ENCODE assay signal across 10 cellular contexts in genomic region chr9:123562844-123563346, GRCh38.
DNase-seq lines count a peak whose midpoint lies in the region; ATAC-seq and TF ChIP-seq lines count a peak whose summit lies in the region.
"Had no signal": no experiment of that assay in that cellular context is flagged by ENCODE, and none has a peak within 500 bp of the region (broad histone marks: within the 10 kb centered on the region; RNA-seq: fewer than 3 reads in every experiment).

No MANE protein-coding gene starts in this region.

- ATAC-seq in HG03103 (IDR thresholded peaks at IDR 0.05; ENCODE audit: low read depth, unreplicated experiment): peak; percentile 54
- peak; percentile 89 to 97 for ATAC-seq in natural killer cell treated with Interleukin-12 subunit alpha and Interleukin-12 subunit beta and Interleukin-15 and Interleukin-18, amount 100 ng/mL, for 72 hours

- no peak overlapping the region for H3K27ac Mint-ChIP-seq in natural killer cell treated with Interleukin-12 subunit alpha and Interleukin-12 subunit beta and Interleukin-15 and Interleukin-18, amount 100 ng/mL, for 72 hours

- no peaks in the 10 kb centered on the region for H3K36me3 Mint-ChIP-seq in natural killer cell treated with Interleukin-12 subunit alpha and Interleukin-12 subunit beta and Interleukin-15 and Interleukin-18, amount 100 ng/mL, for 72 hours

- DNase-seq in GM10266 (ENCODE audit: extremely low spot score) (peak; percentile 22), amniotic epithelial cell (ENCODE audit: low read depth) (peak; percentile 98), HuH-7.5 (ENCODE audit: low spot score) (no peak), NCI-H1048 (lab: John Stamatoyannopoulos, UW) (no peak), esophagus muscularis mucosa (ENCODE audit: extremely low spot score) (no peak), NCI-H510A treated with DMSO at 0.1 percent for 48 hours (lab: John Stamatoyannopoulos, UW) (no peak)
- peak; percentile 61 for DNase-seq in natural killer cell treated with Interleukin-12 subunit alpha and Interleukin-12 subunit beta and Interleukin-15 and Interleukin-18, amount 100 ng/mL, for 72 hours (ENCODE audit: low spot score)

- no peaks in the 10 kb centered on the region for H3K9me3 ChIP-seq in esophagus muscularis mucosa
- H3K9me3 ChIP-seq: ascending aorta had no signal

- intact Hi-C loops in esophagus muscularis mucosa (cut with DNase I): no loop called here

- peaks cover 0 to 5% (median 0%) of the 10 kb centered on the region in 4 donors for H3K36me3 ChIP-seq in esophagus muscularis mucosa
- H3K36me3 ChIP-seq: ascending aorta had no signal

- peak overlapping the region; percentile 32 for H3K4me3 Mint-ChIP-seq in natural killer cell treated with Interleukin-12 subunit alpha and Interleukin-12 subunit beta and Interleukin-15 and Interleukin-18, amount 100 ng/mL, for 72 hours

- no peaks in the 10 kb centered on the region for H3K27me3 Mint-ChIP-seq in natural killer cell treated with Interleukin-12 subunit alpha and Interleukin-12 subunit beta and Interleukin-15 and Interleukin-18, amount 100 ng/mL, for 72 hours

- TF ChIP-seq CTCF in GM10266 (IDR thresholded peaks at IDR 0.05; ENCODE audit: control insufficient read depth, insufficient read depth, low read depth, missing control alignments): no peak
- TF ChIP-seq CTCF in esophagus muscularis mucosa (IDR thresholded peaks at IDR 0.05): no peak

- no peaks in the 10 kb centered on the region for H3K27me3 ChIP-seq in esophagus muscularis mucosa
- H3K27me3 ChIP-seq: ascending aorta had no signal

- peak overlapping the region in 2 of 4 donors; percentile 11 to 37 for H3K27ac ChIP-seq in esophagus muscularis mucosa (replicated peaks in 1 of 4)
- H3K27ac ChIP-seq: ascending aorta, parathyroid adenoma had no signal

- 67% methylated on average over 6 of the region's 6 CpGs for WGBS in esophagus muscularis mucosa

- H3K4me1 ChIP-seq in esophagus muscularis mucosa: peaks cover 0 to 11% (median 0%) of the 10 kb centered on the region in 4 donors
- H3K4me1 ChIP-seq: ascending aorta, parathyroid adenoma had no signal

- H3K4me3 ChIP-seq in esophagus muscularis mucosa: no peak overlapping the region
- H3K4me3 ChIP-seq: ascending aorta had no signal

- no peaks in the 10 kb centered on the region for H3K9me3 Mint-ChIP-seq in natural killer cell treated with Interleukin-12 subunit alpha and Interleukin-12 subunit beta and Interleukin-15 and Interleukin-18, amount 100 ng/mL, for 72 hours

- peaks cover 22 to 26% of the 10 kb centered on the region in 2 donors for H3K4me1 Mint-ChIP-seq in natural killer cell treated with Interleukin-12 subunit alpha and Interleukin-12 subunit beta and Interleukin-15 and Interleukin-18, amount 100 ng/mL, for 72 hours (ENCODE audit: low read depth in 2 of 2)

- TF ChIP-seq POLR2A in esophagus muscularis mucosa (IDR thresholded peaks at IDR 0.05; ENCODE audit: low read depth): no peak

- TF ChIP-seq EP300 in esophagus muscularis mucosa (IDR thresholded peaks at IDR 0.05): no peak

Comparison
In these comparisons a context has a peak if more than half of its experiments do, and no peak if none do; other contexts are left out.
1. DNase-seq: peak in GM10266 (single experiment), amniotic epithelial cell (single experiment) and natural killer cell treated with Interleukin-12 subunit alpha and Interleukin-12 subunit beta and Interleukin-15 and Interleukin-18, amount 100 ng/mL, for 72 hours (single experiment); none in HuH-7.5 (single experiment), NCI-H1048 (single experiment), esophagus muscularis mucosa (single experiment) and NCI-H510A treated with DMSO at 0.1 percent for 48 hours (single experiment).